23 cellular contexts compared by ENCODE assay signal in the genomic region with DNA sequence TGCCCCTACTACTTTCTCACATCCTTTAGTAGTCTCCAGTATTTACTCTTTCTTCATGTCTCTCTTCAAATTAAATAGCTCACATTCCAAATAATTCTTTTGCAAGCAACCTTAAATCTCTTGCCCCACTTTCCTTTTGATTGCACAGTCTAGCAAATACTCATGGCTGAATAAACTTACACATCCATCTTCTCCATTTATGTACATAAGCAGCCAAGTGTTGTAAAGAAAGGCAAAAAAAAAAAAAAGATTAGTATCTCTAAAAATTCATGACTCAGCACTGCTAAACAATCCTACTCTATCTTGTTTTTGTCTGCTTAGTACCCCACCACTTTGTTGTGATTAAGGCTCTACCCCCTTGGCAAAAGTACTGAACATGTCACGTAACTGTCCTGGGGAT. TPM values are rescaled to one million over a fixed set of nuclear protein-coding genes. Genes with fewer than 3 reads are reported as not detected.
"Had no signal": no experiment of that assay in that cellular context is flagged by ENCODE, and none has a peak within 500 bp of the region (broad histone marks: within the 10 kb centered on the region; RNA-seq: fewer than 3 reads in every experiment).

No MANE protein-coding gene starts in this region.

- H3K9me3 ChIP-seq: ovary, sigmoid colon had no signal

- H2AFZ ChIP-seq: neural progenitor cell had no signal

- ATAC-seq: left lobe of liver; stimulated activated effector memory CD8-positive, alpha-beta T cell treated with anti-CD3 and anti-CD28 coated beads, Interleukin-12 subunit alpha, Interleukin-12 subunit beta, amount 100 ng/mL, for 72 hours had no signal

- H3K4me2 ChIP-seq: neural progenitor cell had no signal

- H3K4me3 Mint-ChIP-seq: dendritic cell treated with granulocyte-macrophage colony-stimulating factor and Interleukin-4, amounts not matched to agents 40 ng/mL and 50 ng/mL, for 4 days; naive B cell; neural progenitor cell; stimulated activated effector memory CD8-positive, alpha-beta T cell treated with anti-CD3 and anti-CD28 coated beads, Interleukin-12 subunit alpha, Interleukin-12 subunit beta, amount 100 ng/mL, for 72 hours had no signal

- H3K27me3 Mint-ChIP-seq: dendritic cell treated with granulocyte-macrophage colony-stimulating factor and Interleukin-4, amounts not matched to agents 40 ng/mL and 50 ng/mL, for 4 days had no signal

- H3K4me1 ChIP-seq: neural progenitor cell, sigmoid colon had no signal

- H3K27me3 ChIP-seq: brain microvascular endothelial cell, neural progenitor cell, ovary, sigmoid colon had no signal

- H3K9ac ChIP-seq: neural progenitor cell had no signal

- H3K27ac ChIP-seq: brain microvascular endothelial cell, neural progenitor cell, ovary, sigmoid colon had no signal

- H3K27ac Mint-ChIP-seq: dendritic cell treated with granulocyte-macrophage colony-stimulating factor and Interleukin-4, amounts not matched to agents 40 ng/mL and 50 ng/mL, for 4 days; naive B cell; neural progenitor cell; stimulated activated effector memory CD8-positive, alpha-beta T cell treated with anti-CD3 and anti-CD28 coated beads, Interleukin-12 subunit alpha, Interleukin-12 subunit beta, amount 100 ng/mL, for 72 hours had no signal

- H3K36me3 ChIP-seq: brain microvascular endothelial cell, neural progenitor cell, ovary, sigmoid colon had no signal

- H3K36me3 Mint-ChIP-seq: naive B cell; neural progenitor cell; stimulated activated effector memory CD8-positive, alpha-beta T cell treated with anti-CD3 and anti-CD28 coated beads, Interleukin-12 subunit alpha, Interleukin-12 subunit beta, amount 100 ng/mL, for 72 hours had no signal

- H3K9me3 Mint-ChIP-seq: neural progenitor cell; stimulated activated effector memory CD8-positive, alpha-beta T cell treated with anti-CD3 and anti-CD28 coated beads, Interleukin-12 subunit alpha, Interleukin-12 subunit beta, amount 100 ng/mL, for 72 hours had no signal

- DNase-seq: activated CD4-positive, CD25-positive, alpha-beta regulatory T cell treated with anti-CD3 and anti-CD28 coated beads, Interleukin-2, amount 50 U/mL, for 72 hours; activated effector memory CD4-positive, alpha-beta T cell treated with Interleukin-2 at 50 U/mL for 16 hours; activated naive CD4-positive, alpha-beta T cell treated with anti-CD3 and anti-CD28 coated beads, Interleukin-2, amount 50 U/mL, for 16 hours; amniotic stem cell; brain microvascular endothelial cell; cerebellar nuclear complex; effector memory CD4-positive, alpha-beta T cell; naive B cell; ovary; sigmoid colon; stimulated activated CD4-positive, alpha-beta T cell treated with anti-CD3 and anti-CD28 coated beads, Interleukin-12 subunit alpha, Interleukin-12 subunit beta, amount 100 ng/mL, for 4 hours; stimulated activated CD4-positive, alpha-beta T cell treated with anti-CD3 and anti-CD28 coated beads, Interleukin-2, amount 100 ng/mL, for 24 hours; T-helper 1 cell; T1000 had no signal

- H3K4me3 ChIP-seq: neural progenitor cell, ovary, sigmoid colon had no signal

- FAIRE-seq: keratinocyte, urothelium cell line had no signal

- H3K4me1 Mint-ChIP-seq: naive B cell; neural progenitor cell; stimulated activated effector memory CD8-positive, alpha-beta T cell treated with anti-CD3 and anti-CD28 coated beads, Interleukin-12 subunit alpha, Interleukin-12 subunit beta, amount 100 ng/mL, for 72 hours had no signal

RNA-seq across cellular contexts. Expression of a gene that starts 42.6 kb away (rescaled TPM):
- total RNA-seq: mononuclear cell, ovary, pulmonary artery endothelial cell, sigmoid colon had no signal
- polyA plus RNA-seq: keratinocyte, ovary, sigmoid colon had no signal

RNA-seq across cellular contexts. Expression of a gene that starts 47.1 kb away (rescaled TPM):
- total RNA-seq: mononuclear cell, ovary, pulmonary artery endothelial cell, sigmoid colon had no signal
- polyA plus RNA-seq: keratinocyte, sigmoid colon, thymus had no signal
